1 cellular context compared by ENCODE assay signal in the genomic region with DNA sequence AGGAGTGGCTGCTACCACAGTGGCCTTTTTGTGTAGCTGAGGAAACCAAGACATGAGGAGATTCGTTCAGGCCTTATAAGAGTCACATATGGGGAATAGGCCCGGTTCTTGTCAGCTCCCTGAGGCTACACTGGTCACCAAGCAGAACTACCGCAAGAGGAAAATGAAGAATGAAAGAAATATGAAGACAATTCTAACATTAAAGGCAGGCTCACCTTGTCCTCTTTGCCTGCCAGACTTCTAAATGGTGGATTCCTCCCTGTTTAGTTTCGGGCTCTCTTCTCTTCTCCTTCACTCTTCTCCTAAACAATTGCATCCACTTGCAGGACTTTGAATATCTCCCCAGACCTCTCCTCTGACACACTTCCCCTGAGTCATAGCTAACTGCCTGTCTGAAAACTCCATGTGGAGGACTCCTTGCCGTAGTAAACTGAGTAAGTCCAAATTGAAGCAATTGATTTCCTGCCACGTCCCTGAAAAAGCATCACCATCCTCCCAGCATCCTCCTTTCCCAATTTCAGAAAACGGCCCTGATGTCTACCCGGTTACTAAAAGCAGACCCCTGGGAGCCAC.
TF ChIP-seq lines count a peak whose summit lies in the region.

No MANE protein-coding gene starts in this region.

TF ChIP-seq in GM23338, 12 proteins besides CTCF, POLR2A, EP300 and RAD21 (continued from another document):
- TF ChIP-seq, protein P1, sequence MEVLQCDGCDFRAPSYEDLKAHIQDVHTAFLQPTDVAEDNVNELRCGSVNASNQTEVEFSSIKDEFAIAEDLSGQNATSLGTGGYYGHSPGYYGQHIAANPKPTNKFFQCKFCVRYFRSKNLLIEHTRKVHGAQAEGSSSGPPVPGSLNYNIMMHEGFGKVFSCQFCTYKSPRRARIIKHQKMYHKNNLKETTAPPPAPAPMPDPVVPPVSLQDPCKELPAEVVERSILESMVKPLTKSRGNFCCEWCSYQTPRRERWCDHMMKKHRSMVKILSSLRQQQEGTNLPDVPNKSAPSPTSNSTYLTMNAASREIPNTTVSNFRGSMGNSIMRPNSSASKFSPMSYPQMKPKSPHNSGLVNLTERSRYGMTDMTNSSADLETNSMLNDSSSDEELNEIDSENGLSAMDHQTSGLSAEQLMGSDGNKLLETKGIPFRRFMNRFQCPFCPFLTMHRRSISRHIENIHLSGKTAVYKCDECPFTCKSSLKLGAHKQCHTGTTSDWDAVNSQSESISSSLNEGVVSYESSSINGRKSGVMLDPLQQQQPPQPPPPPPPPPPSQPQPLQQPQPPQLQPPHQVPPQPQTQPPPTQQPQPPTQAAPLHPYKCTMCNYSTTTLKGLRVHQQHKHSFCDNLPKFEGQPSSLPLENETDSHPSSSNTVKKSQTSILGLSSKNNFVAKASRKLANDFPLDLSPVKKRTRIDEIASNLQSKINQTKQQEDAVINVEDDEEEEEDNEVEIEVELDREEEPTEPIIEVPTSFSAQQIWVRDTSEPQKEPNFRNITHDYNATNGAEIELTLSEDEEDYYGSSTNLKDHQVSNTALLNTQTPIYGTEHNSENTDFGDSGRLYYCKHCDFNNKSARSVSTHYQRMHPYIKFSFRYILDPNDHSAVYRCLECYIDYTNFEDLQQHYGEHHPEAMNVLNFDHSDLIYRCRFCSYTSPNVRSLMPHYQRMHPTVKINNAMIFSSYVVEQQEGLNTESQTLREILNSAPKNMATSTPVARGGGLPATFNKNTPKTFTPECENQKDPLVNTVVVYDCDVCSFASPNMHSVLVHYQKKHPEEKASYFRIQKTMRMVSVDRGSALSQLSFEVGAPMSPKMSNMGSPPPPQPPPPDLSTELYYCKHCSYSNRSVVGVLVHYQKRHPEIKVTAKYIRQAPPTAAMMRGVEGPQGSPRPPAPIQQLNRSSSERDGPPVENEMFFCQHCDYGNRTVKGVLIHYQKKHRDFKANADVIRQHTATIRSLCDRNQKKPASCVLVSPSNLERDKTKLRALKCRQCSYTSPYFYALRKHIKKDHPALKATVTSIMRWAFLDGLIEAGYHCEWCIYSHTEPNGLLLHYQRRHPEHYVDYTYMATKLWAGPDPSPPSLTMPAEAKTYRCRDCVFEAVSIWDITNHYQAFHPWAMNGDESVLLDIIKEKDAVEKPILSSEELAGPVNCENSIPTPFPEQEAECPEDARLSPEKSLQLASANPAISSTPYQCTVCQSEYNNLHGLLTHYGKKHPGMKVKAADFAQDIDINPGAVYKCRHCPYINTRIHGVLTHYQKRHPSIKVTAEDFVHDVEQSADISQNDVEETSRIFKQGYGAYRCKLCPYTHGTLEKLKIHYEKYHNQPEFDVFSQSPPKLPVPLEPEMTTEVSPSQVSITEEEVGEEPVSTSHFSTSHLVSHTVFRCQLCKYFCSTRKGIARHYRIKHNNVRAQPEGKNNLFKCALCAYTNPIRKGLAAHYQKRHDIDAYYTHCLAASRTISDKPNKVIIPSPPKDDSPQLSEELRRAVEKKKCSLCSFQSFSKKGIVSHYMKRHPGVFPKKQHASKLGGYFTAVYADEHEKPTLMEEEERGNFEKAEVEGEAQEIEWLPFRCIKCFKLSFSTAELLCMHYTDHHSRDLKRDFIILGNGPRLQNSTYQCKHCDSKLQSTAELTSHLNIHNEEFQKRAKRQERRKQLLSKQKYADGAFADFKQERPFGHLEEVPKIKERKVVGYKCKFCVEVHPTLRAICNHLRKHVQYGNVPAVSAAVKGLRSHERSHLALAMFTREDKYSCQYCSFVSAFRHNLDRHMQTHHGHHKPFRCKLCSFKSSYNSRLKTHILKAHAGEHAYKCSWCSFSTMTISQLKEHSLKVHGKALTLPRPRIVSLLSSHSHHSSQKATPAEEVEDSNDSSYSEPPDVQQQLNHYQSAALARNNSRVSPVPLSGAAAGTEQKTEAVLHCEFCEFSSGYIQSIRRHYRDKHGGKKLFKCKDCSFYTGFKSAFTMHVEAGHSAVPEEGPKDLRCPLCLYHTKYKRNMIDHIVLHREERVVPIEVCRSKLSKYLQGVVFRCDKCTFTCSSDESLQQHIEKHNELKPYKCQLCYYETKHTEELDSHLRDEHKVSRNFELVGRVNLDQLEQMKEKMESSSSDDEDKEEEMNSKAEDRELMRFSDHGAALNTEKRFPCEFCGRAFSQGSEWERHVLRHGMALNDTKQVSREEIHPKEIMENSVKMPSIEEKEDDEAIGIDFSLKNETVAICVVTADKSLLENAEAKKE (CRISPR knock-in tag; IDR thresholded peaks at IDR 0.05), result no peak
- no peak for TF ChIP-seq ZNF331 (CRISPR knock-in tag; IDR thresholded peaks at IDR 0.05; ENCODE audit: low read depth)
